Comparison of ENCODE assay signal across 27 cellular contexts in the genomic region with DNA sequence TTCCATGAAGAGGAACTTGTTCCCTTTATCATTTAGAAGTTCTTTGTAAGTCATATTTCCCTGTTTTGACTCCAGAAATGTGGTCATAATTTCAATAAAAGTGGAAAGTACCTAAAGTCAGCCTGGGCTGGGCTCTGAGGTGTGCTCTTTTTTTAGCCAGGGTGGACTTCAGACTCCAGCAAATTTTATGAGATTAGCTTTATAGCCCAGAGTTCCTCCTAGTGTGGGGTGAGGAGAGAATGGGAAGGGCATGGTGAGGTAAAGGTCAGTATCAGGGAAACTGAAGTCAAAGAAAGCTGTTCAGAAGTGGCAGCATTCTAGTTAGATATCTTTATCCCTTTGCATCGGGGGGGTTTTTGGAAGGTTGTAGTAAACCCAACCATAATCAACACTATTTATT.
"Had no signal": no experiment of that assay in that cellular context is flagged by ENCODE, and none has a peak within 500 bp of the region (broad histone marks: within the 10 kb centered on the region; RNA-seq: fewer than 3 reads in every experiment).

No MANE protein-coding gene starts in this region.

- H3K27me3 ChIP-seq: dorsolateral prefrontal cortex, right lobe of liver, testis, upper lobe of left lung had no signal

- ATAC-seq: activated CD8-positive, alpha-beta memory T cell treated with anti-CD3 and anti-CD28 coated beads, Interleukin-2, amount 10 ng/mL, durations not matched to agents 7 days and 5 days; activated CD8-positive, alpha-beta T cell treated with anti-CD3 and anti-CD28 coated beads for 36 hours; activated naive CD8-positive, alpha-beta T cell treated with anti-CD3 and anti-CD28 coated beads, Interleukin-2, amount 50 U/mL, for 24 hours; effector memory CD8-positive, alpha-beta T cell; esophagus mucosa; left ventricle myocardium superior; stimulated activated memory B cell treated with anti-CD40 and anti-IgM and Interleukin-4, amounts not matched to agents 10 μg/mL and 1 μg/mL and 100 μg/mL, for 72 hours had no signal

- H3K36me3 Mint-ChIP-seq: activated CD8-positive, alpha-beta memory T cell treated with anti-CD3 and anti-CD28 coated beads, Interleukin-2, amount 10 ng/mL, durations not matched to agents 7 days and 5 days; brain; memory B cell had no signal

- H3K79me2 ChIP-seq: parathyroid adenoma had no signal

- DNase-seq: activated CD4-positive, alpha-beta T cell treated with anti-CD3 and anti-CD28 coated beads, Interleukin-2, amount 10 ng/mL, durations not matched to agents 7 days and 5 days; activated CD4-positive, CD25-positive, alpha-beta regulatory T cell treated with anti-CD3 and anti-CD28 coated beads, Interleukin-2, amount 50 U/mL, for 72 hours; activated CD8-positive, alpha-beta memory T cell treated with anti-CD3 and anti-CD28 coated beads, Interleukin-2, amount 10 ng/mL, durations not matched to agents 7 days and 5 days; activated CD8-positive, alpha-beta T cell treated with anti-CD3 and anti-CD28 coated beads for 36 hours; activated gamma-delta T cell; activated naive CD4-positive, alpha-beta T cell treated with anti-CD3 and anti-CD28 coated beads, Interleukin-2, amount 50 U/mL, for 16 hours; activated naive CD8-positive, alpha-beta T cell treated with anti-CD3 and anti-CD28 coated beads, Interleukin-2, amount 50 U/mL, for 24 hours; anterior cingulate cortex; central memory CD4-positive, alpha-beta T cell; dorsolateral prefrontal cortex; effector memory CD8-positive, alpha-beta T cell; glutamatergic neuron; hippocampal formation; left ventricle myocardium superior; naive B cell; nucleus accumbens; right lobe of liver; testis; upper lobe of left lung had no signal

- H3K4me1 ChIP-seq: parathyroid adenoma, testis, upper lobe of left lung had no signal

- H3K27ac Mint-ChIP-seq: activated CD4-positive, alpha-beta T cell treated with anti-CD3 and anti-CD28 coated beads, Interleukin-2, amount 10 ng/mL, durations not matched to agents 7 days and 5 days; activated CD8-positive, alpha-beta memory T cell treated with anti-CD3 and anti-CD28 coated beads, Interleukin-2, amount 10 ng/mL, durations not matched to agents 7 days and 5 days; activated CD8-positive, alpha-beta T cell treated with anti-CD3 and anti-CD28 coated beads for 36 hours; activated naive CD8-positive, alpha-beta T cell treated with anti-CD3 and anti-CD28 coated beads, Interleukin-2, amount 50 U/mL, for 24 hours; activated T-helper 1 cell treated with anti-CD3 and anti-CD28 coated beads, Interleukin-12 subunit alpha, Interleukin-12 subunit beta, Interleukin-2, Interleukin-4 antibody, amounts not matched to agents 30 ng/mL and 10 ng/mL and 1 ng/mL, durations not matched to agents 14 hours and 24 hours and 36 hours; brain; effector memory CD8-positive, alpha-beta T cell; memory B cell; naive B cell had no signal

- H3K27ac ChIP-seq: parathyroid adenoma, right lobe of liver, skin epidermis, testis, upper lobe of left lung, VCaP had no signal

- H3K9me3 ChIP-seq: right lobe of liver, testis, upper lobe of left lung had no signal

- H3K9ac ChIP-seq: parathyroid adenoma had no signal

- H3K9me3 Mint-ChIP-seq: activated CD4-positive, alpha-beta T cell treated with anti-CD3 and anti-CD28 coated beads, Interleukin-2, amount 10 ng/mL, durations not matched to agents 7 days and 5 days; activated CD8-positive, alpha-beta T cell treated with anti-CD3 and anti-CD28 coated beads for 36 hours; activated naive CD8-positive, alpha-beta T cell treated with anti-CD3 and anti-CD28 coated beads, Interleukin-2, amount 50 U/mL, for 24 hours; activated T-helper 1 cell treated with anti-CD3 and anti-CD28 coated beads, Interleukin-12 subunit alpha, Interleukin-12 subunit beta, Interleukin-2, Interleukin-4 antibody, amounts not matched to agents 30 ng/mL and 10 ng/mL and 1 ng/mL, durations not matched to agents 14 hours and 24 hours and 36 hours; effector memory CD8-positive, alpha-beta T cell; memory B cell had no signal

- H3K4me3 ChIP-seq: dorsolateral prefrontal cortex, right lobe of liver, skin epidermis, testis, upper lobe of left lung had no signal

- H2AFZ ChIP-seq: parathyroid adenoma had no signal

- H3K4me3 Mint-ChIP-seq: activated CD4-positive, alpha-beta T cell treated with anti-CD3 and anti-CD28 coated beads, Interleukin-2, amount 10 ng/mL, durations not matched to agents 7 days and 5 days; activated CD8-positive, alpha-beta memory T cell treated with anti-CD3 and anti-CD28 coated beads, Interleukin-2, amount 10 ng/mL, durations not matched to agents 7 days and 5 days; activated CD8-positive, alpha-beta T cell treated with anti-CD3 and anti-CD28 coated beads for 36 hours; activated naive CD8-positive, alpha-beta T cell treated with anti-CD3 and anti-CD28 coated beads, Interleukin-2, amount 50 U/mL, for 24 hours; activated T-helper 1 cell treated with anti-CD3 and anti-CD28 coated beads, Interleukin-12 subunit alpha, Interleukin-12 subunit beta, Interleukin-2, Interleukin-4 antibody, amounts not matched to agents 30 ng/mL and 10 ng/mL and 1 ng/mL, durations not matched to agents 14 hours and 24 hours and 36 hours; brain; effector memory CD8-positive, alpha-beta T cell; memory B cell; naive B cell; stimulated activated memory B cell treated with anti-CD40 and anti-IgM and Interleukin-4, amounts not matched to agents 10 μg/mL and 1 μg/mL and 100 μg/mL, for 72 hours had no signal

- H3K4me1 Mint-ChIP-seq: activated CD4-positive, alpha-beta T cell treated with anti-CD3 and anti-CD28 coated beads, Interleukin-2, amount 10 ng/mL, durations not matched to agents 7 days and 5 days; activated CD8-positive, alpha-beta memory T cell treated with anti-CD3 and anti-CD28 coated beads, Interleukin-2, amount 10 ng/mL, durations not matched to agents 7 days and 5 days had no signal

- H3K36me3 ChIP-seq: right lobe of liver, upper lobe of left lung had no signal
